In genomic region chr12:132731574-132731973, GRCh38 we compare ENCODE assay signal across 22 cellular contexts.
"Had no signal": no experiment of that assay in that cellular context is flagged by ENCODE, and none has a peak within 500 bp of the region (broad histone marks: within the 10 kb centered on the region; RNA-seq: fewer than 3 reads in every experiment).

No MANE protein-coding gene starts in this region.

- ATAC-seq: left lung; naive thymus-derived CD4-positive, alpha-beta T cell; stimulated activated effector memory CD8-positive, alpha-beta T cell treated with anti-CD3 and anti-CD28 coated beads, Interleukin-12 subunit alpha, Interleukin-12 subunit beta, amount 100 ng/mL, for 72 hours; stimulated activated naive CD8-positive, alpha-beta T cell treated with anti-CD3 and anti-CD28 coated beads, Interleukin-15, Interleukin-2, amounts not matched to agents 100 U/mL and 50 U/mL, for 24 hours had no signal

- H3K27me3 ChIP-seq: heart right ventricle, left lung, ovary, right atrium auricular region, sigmoid colon, tibial artery, upper lobe of left lung, uterus had no signal

- H3K27ac ChIP-seq: heart right ventricle, left lung, ovary, right atrium auricular region, sigmoid colon, tibial artery, upper lobe of left lung, uterus had no signal

- H3K9me3 Mint-ChIP-seq: stimulated activated effector memory CD8-positive, alpha-beta T cell treated with anti-CD3 and anti-CD28 coated beads, Interleukin-12 subunit alpha, Interleukin-12 subunit beta, amount 100 ng/mL, for 72 hours had no signal

- H3K4me3 Mint-ChIP-seq: stimulated activated effector memory CD8-positive, alpha-beta T cell treated with anti-CD3 and anti-CD28 coated beads, Interleukin-12 subunit alpha, Interleukin-12 subunit beta, amount 100 ng/mL, for 72 hours had no signal

- H3K4me1 ChIP-seq: heart right ventricle, left lung, right atrium auricular region, sigmoid colon, tibial artery, upper lobe of left lung, uterus had no signal

- H3K27ac Mint-ChIP-seq: stimulated activated effector memory CD8-positive, alpha-beta T cell treated with anti-CD3 and anti-CD28 coated beads, Interleukin-12 subunit alpha, Interleukin-12 subunit beta, amount 100 ng/mL, for 72 hours had no signal

- H3K36me3 ChIP-seq: ovary, uterus had no signal

- H3K27me3 Mint-ChIP-seq: naive thymus-derived CD4-positive, alpha-beta T cell had no signal

- H3K4me3 ChIP-seq: heart right ventricle, left lung, lung, ovary, right atrium auricular region, sigmoid colon, tibial artery, upper lobe of left lung, uterus had no signal

- DNase-seq: central memory CD4-positive, alpha-beta T cell; erythroblast; hypothalamus; islet precursor cell; mesendoderm; naive thymus-derived CD4-positive, alpha-beta T cell; ovary; sigmoid colon; small intestine; stimulated activated CD4-positive, alpha-beta T cell treated with anti-CD3 and anti-CD28 coated beads, Interleukin-4, amount 100 ng/mL, for 1 hour; stimulated activated CD8-positive, alpha-beta memory T cell treated with anti-CD3 and anti-CD28 coated beads, Interleukin-4, amount 100 ng/mL, for 48 hours; stimulated activated naive CD8-positive, alpha-beta T cell treated with anti-CD3 and anti-CD28 coated beads, Interleukin-15, Interleukin-2, amounts not matched to agents 100 U/mL and 50 U/mL, for 24 hours; tibial artery; upper lobe of left lung; uterus had no signal

- FAIRE-seq: endothelial cell of umbilical vein, frontal cortex, small intestine had no signal

- H3K9me3 ChIP-seq: heart right ventricle, left lung, ovary, right atrium auricular region, sigmoid colon, tibial artery, upper lobe of left lung, uterus had no signal
